16 cellular contexts compared by ENCODE assay signal in the genomic region with DNA sequence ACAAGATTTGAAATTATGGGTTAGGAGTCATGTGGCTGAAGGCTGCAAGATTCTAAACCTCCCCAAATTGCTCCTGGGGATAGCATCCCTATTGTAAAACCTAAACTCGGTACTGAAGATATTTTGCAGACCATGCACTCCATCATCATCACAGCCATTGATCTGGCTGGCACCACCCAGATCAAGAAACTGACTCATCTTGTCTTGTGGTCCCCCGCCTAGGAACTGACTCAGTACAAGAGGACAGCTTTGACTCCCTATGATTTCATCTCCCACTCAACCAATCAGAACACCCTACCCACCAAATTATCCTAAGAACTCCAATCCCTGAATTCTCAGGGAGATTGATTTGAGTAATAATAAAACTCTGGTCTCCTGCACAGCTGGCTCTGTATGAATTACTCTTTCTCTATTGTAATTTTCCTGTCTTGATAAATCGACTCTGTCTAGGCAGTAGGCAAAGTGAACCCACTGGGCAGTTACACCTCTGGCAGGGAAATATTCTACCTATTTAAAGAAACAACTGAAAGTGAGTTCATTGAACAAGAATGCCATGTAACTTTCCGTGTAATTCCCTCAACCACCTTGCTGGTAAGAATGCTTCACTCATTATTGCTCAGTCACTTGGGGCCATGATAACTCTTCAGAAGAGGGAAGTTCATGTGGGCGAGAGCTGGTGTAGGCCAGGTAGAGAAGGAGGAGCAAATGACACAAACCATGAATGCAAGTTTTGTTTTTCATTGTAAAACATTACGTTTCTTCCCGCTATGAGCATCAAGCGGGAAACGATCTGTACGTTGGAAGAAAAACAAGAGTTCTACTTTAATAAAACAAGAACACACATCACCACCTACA.
DNase-seq lines count a peak whose midpoint lies in the region; ATAC-seq lines count a peak whose summit lies in the region.
"Had no signal": no experiment of that assay in that cellular context is flagged by ENCODE, and none has a peak within 500 bp of the region (broad histone marks: within the 10 kb centered on the region; RNA-seq: fewer than 3 reads in every experiment).

No MANE protein-coding gene starts in this region.

- no peak overlapping the region for H3K4me3 ChIP-seq in mesendoderm (ENCODE audit: low read length)
- H3K4me3 ChIP-seq: right atrium auricular region, transverse colon had no signal

- H3K36me3 ChIP-seq in mesendoderm (ENCODE audit: control insufficient read depth, insufficient read depth, low read length), result no peaks in the 10 kb centered on the region
- H3K36me3 ChIP-seq: right atrium auricular region, transverse colon had no signal

- no peaks in the 10 kb centered on the region for H3K9me3 Mint-ChIP-seq in activated T-cell treated with anti-CD3 and anti-CD28 coated beads, Interleukin-2, amount 50 U/mL, for 4 hours

- peaks cover 15% of the 10 kb centered on the region for H3K4me1 Mint-ChIP-seq in activated T-cell treated with anti-CD3 and anti-CD28 coated beads, Interleukin-2, amount 50 U/mL, for 4 hours (ENCODE audit: low read depth)

- no peak overlapping the region for H2BK15ac ChIP-seq in mesendoderm (replicated peaks; ENCODE audit: low read depth)

- H3K23ac ChIP-seq in mesendoderm (ENCODE audit: low read length), result no peak overlapping the region

- no peak overlapping the region for H2BK120ac ChIP-seq in mesendoderm (ENCODE audit: low read depth, low read length)

- no peak overlapping the region for H4K8ac ChIP-seq in mesendoderm (ENCODE audit: low read depth, low read length)

- H3K27me3 Mint-ChIP-seq in activated T-cell treated with anti-CD3 and anti-CD28 coated beads, Interleukin-2, amount 50 U/mL, for 4 hours (ENCODE audit: low read depth), result no peaks in the 10 kb centered on the region
- H3K27me3 Mint-ChIP-seq: B cell had no signal

- DNase-seq in stimulated activated naive CD4-positive, alpha-beta T cell treated with Interleukin-2 at 50 U/mL for 16 hours (lab: John Stamatoyannopoulos, UW), result peak; percentile 11
- no peak for DNase-seq in stimulated activated naive CD4-positive, alpha-beta T cell (lab: John Stamatoyannopoulos, UW)
- DNase-seq in activated T-cell treated with anti-CD3 and anti-CD28 coated beads, Interleukin-2, amount 50 U/mL, for 4 hours, result no peak
- DNase-seq in mesendoderm (peak; percentile 37), NCI-H510A treated with DMSO at 0.1 percent for 48 hours (lab: John Stamatoyannopoulos, UW) (no peak), NCI-H345 (lab: John Stamatoyannopoulos, UW) (no peak)
- DNase-seq: activated gamma-delta T cell, NCI-H1694, nucleus accumbens, SHP77 treated with DMSO at 0.1 percent for 48 hours, transverse colon had no signal

- H3K4ac ChIP-seq in mesendoderm (ENCODE audit: low read depth, low read length), result no peak overlapping the region

- peak; percentile 94 to 95 for ATAC-seq in activated T-cell treated with anti-CD3 and anti-CD28 coated beads, Interleukin-2, amount 50 U/mL, for 4 hours
- no peak for ATAC-seq in GM21737 (IDR thresholded peaks at IDR 0.05; ENCODE audit: unreplicated experiment)
- ATAC-seq: left lobe of liver had no signal

- no peaks in the 10 kb centered on the region for H3K79me1 ChIP-seq in mesendoderm (ENCODE audit: low read length)

- no peak overlapping the region for H3K4me2 ChIP-seq in mesendoderm (ENCODE audit: low read length)

- no peak overlapping the region for H3K27ac ChIP-seq in mesendoderm (ENCODE audit: low read depth, low read length)
- H3K27ac ChIP-seq: right atrium auricular region, transverse colon had no signal

- no peak overlapping the region for H3K18ac ChIP-seq in mesendoderm (ENCODE audit: low read length)

- WGBS in mesendoderm (ENCODE audit: extremely low coverage, insufficient coverage, low lambda C conversion rate), result no CpG with 5 or more reads among the region's 10 CpGs

- no peak overlapping the region for H2BK5ac ChIP-seq in mesendoderm (ENCODE audit: low read length)

- H3K4me3 Mint-ChIP-seq in activated T-cell treated with anti-CD3 and anti-CD28 coated beads, Interleukin-2, amount 50 U/mL, for 4 hours, result no peak overlapping the region
- H3K4me3 Mint-ChIP-seq: B cell; T-helper 1 cell treated with Interleukin-12 subunit alpha and Interleukin-12 subunit beta and Interleukin-4 antibody, amounts not matched to agents 30 μg/mL and 1 μg/mL, for 36 hours had no signal

- no peaks in the 10 kb centered on the region for H3K4me1 ChIP-seq in mesendoderm (ENCODE audit: control insufficient read depth, low read depth, low read length)
- H3K4me1 ChIP-seq: right atrium auricular region, transverse colon had no signal

- no peaks in the 10 kb centered on the region for H3K36me3 Mint-ChIP-seq in activated T-cell treated with anti-CD3 and anti-CD28 coated beads, Interleukin-2, amount 50 U/mL, for 4 hours (ENCODE audit: insufficient read depth)

- H2AK5ac ChIP-seq in mesendoderm (ENCODE audit: low read length), result no peak overlapping the region

- no peak overlapping the region for H3K56ac ChIP-seq in mesendoderm (ENCODE audit: low read length)

- no peaks in the 10 kb centered on the region for H3K27me3 ChIP-seq in mesendoderm (ENCODE audit: insufficient read depth, low read length, poor library complexity)
- H3K27me3 ChIP-seq: right atrium auricular region, transverse colon had no signal

- H3K9ac ChIP-seq in mesendoderm (ENCODE audit: low read length), result no peak overlapping the region

- no peak overlapping the region for H4K5ac ChIP-seq in mesendoderm (ENCODE audit: low read length)

- no peaks in the 10 kb centered on the region for H3K79me2 ChIP-seq in mesendoderm (ENCODE audit: control insufficient read depth, insufficient read depth, low read length)

Comparison
In these comparisons a context has a peak if more than half of its experiments do, and no peak if none do; other contexts are left out.
1. DNase-seq: peak in stimulated activated naive CD4-positive, alpha-beta T cell treated with Interleukin-2 at 50 U/mL for 16 hours (single experiment) and mesendoderm (single experiment); none in stimulated activated naive CD4-positive, alpha-beta T cell (0 of 6), activated T-cell treated with anti-CD3 and anti-CD28 coated beads, Interleukin-2, amount 50 U/mL, for 4 hours (single experiment), NCI-H510A treated with DMSO at 0.1 percent for 48 hours (single experiment) and NCI-H345 (single experiment).